Comparison of ENCODE assay signal across 23 cellular contexts in genomic region chr6:31886426-31887068, GRCh38. TPM values are rescaled to one million over a fixed set of nuclear protein-coding genes. Genes with fewer than 3 reads are reported as not detected.
DNase-seq lines count a peak whose midpoint lies in the region; ATAC-seq and TF ChIP-seq lines count a peak whose summit lies in the region.
"Had no signal": no experiment of that assay in that cellular context is flagged by ENCODE, and none has a peak within 500 bp of the region (broad histone marks: within the 10 kb centered on the region; RNA-seq: fewer than 3 reads in every experiment).

No MANE protein-coding gene starts in this region.

- no peaks in the 10 kb centered on the region for H3K4me1 Mint-ChIP-seq in stimulated activated naive CD8-positive, alpha-beta T cell treated with anti-CD3 and anti-CD28 coated beads, Interleukin-15, Interleukin-2, amounts not matched to agents 100 ng/mL and 50 ng/mL, for 24 hours (ENCODE audit: low read depth)
- H3K4me1 Mint-ChIP-seq in stimulated activated naive CD8-positive, alpha-beta T cell treated with anti-CD3 and anti-CD28 coated beads, Interleukin-15, amount 100 ng/mL, for 72 hours = no peaks in the 10 kb centered on the region
- peaks cover 5% of the 10 kb centered on the region for H3K4me1 Mint-ChIP-seq in activated T-helper 17 cell treated with anti-CD3 and anti-CD28 coated beads, Interleukin-2, amount 50 U/mL, for 72 hours
- H3K4me1 Mint-ChIP-seq in neural crest cell = peaks cover 6% of the 10 kb centered on the region
- peaks cover 2% of the 10 kb centered on the region for H3K4me1 Mint-ChIP-seq in CD14-positive monocyte
- H3K4me1 Mint-ChIP-seq: GM23338 had no signal

- H3K4me1 ChIP-seq in GM23248 (ENCODE audit: insufficient read depth) = no peaks in the 10 kb centered on the region
- H3K4me1 ChIP-seq: SJSA1 had no signal

- H3K27ac ChIP-seq in GM23248 = no peak overlapping the region
- H3K27ac ChIP-seq: SJSA1 had no signal

- no peaks in the 10 kb centered on the region for H3K9me3 ChIP-seq in GM23248 (ENCODE audit: low read depth)
- H3K9me3 ChIP-seq: BE2C, MG63, SJSA1 had no signal

- no peaks in the 10 kb centered on the region for H3K27me3 ChIP-seq in GM23248 (replicated peaks; ENCODE audit: insufficient read depth)
- H3K27me3 ChIP-seq: BE2C, MG63, SJSA1 had no signal

- H3K4me3 ChIP-seq in GM23248 = no peak overlapping the region
- H3K4me3 ChIP-seq: GM23338, MG63, SJSA1 had no signal

- peak overlapping the region; percentile 14 for H3K27ac Mint-ChIP-seq in stimulated activated naive CD8-positive, alpha-beta T cell treated with anti-CD3 and anti-CD28 coated beads, Interleukin-15, Interleukin-2, amounts not matched to agents 100 ng/mL and 50 ng/mL, for 24 hours
- H3K27ac Mint-ChIP-seq in stimulated activated naive CD8-positive, alpha-beta T cell treated with anti-CD3 and anti-CD28 coated beads, Interleukin-15, amount 100 ng/mL, for 72 hours = peak overlapping the region in 1 of 2 donors; percentile 44
- peak overlapping the region; percentile 51 for H3K27ac Mint-ChIP-seq in activated T-helper 17 cell treated with anti-CD3 and anti-CD28 coated beads, Interleukin-2, amount 50 U/mL, for 72 hours
- no peak overlapping the region for H3K27ac Mint-ChIP-seq in neural crest cell (ENCODE audit: unreplicated experiment)
- peak overlapping the region in 2 of 7 donors; percentile 4 to 33 for H3K27ac Mint-ChIP-seq in CD14-positive monocyte
- H3K27ac Mint-ChIP-seq: GM23338 had no signal

- TF ChIP-seq CTCF in neural crest cell (conservative IDR thresholded peaks at IDR 0.05) (no peak), CD14-positive monocyte (IDR thresholded peaks at IDR 0.05) (no peak)

- H3K4me3 Mint-ChIP-seq in stimulated activated naive CD8-positive, alpha-beta T cell treated with anti-CD3 and anti-CD28 coated beads, Interleukin-15, Interleukin-2, amounts not matched to agents 100 ng/mL and 50 ng/mL, for 24 hours = no peak overlapping the region
- no peak overlapping the region for H3K4me3 Mint-ChIP-seq in stimulated activated naive CD8-positive, alpha-beta T cell treated with anti-CD3 and anti-CD28 coated beads, Interleukin-15, amount 100 ng/mL, for 72 hours
- no peak overlapping the region for H3K4me3 Mint-ChIP-seq in activated T-helper 17 cell treated with anti-CD3 and anti-CD28 coated beads, Interleukin-2, amount 50 U/mL, for 72 hours
- peak overlapping the region; percentile 23 for H3K4me3 Mint-ChIP-seq in neural crest cell
- no peak overlapping the region for H3K4me3 Mint-ChIP-seq in CD14-positive monocyte
- H3K4me3 Mint-ChIP-seq: GM23338 had no signal

- no peaks in the 10 kb centered on the region for H3K9me3 Mint-ChIP-seq in stimulated activated naive CD8-positive, alpha-beta T cell treated with anti-CD3 and anti-CD28 coated beads, Interleukin-15, Interleukin-2, amounts not matched to agents 100 ng/mL and 50 ng/mL, for 24 hours
- no peaks in the 10 kb centered on the region for H3K9me3 Mint-ChIP-seq in stimulated activated naive CD8-positive, alpha-beta T cell treated with anti-CD3 and anti-CD28 coated beads, Interleukin-15, amount 100 ng/mL, for 72 hours
- no peaks in the 10 kb centered on the region for H3K9me3 Mint-ChIP-seq in activated T-helper 17 cell treated with anti-CD3 and anti-CD28 coated beads, Interleukin-2, amount 50 U/mL, for 72 hours
- no peaks in the 10 kb centered on the region for H3K9me3 Mint-ChIP-seq in neural crest cell
- peaks cover 0 to 1% (median 0%) of the 10 kb centered on the region in 7 donors for H3K9me3 Mint-ChIP-seq in CD14-positive monocyte
- H3K9me3 Mint-ChIP-seq: CD4-positive, CD25-positive, alpha-beta regulatory T cell; GM23338 had no signal

- H3K9me2 ChIP-seq in GM23248 (ENCODE audit: insufficient read depth) = no peaks in the 10 kb centered on the region

- H3K9ac ChIP-seq in GM23248 = no peak overlapping the region

- H4K20me1 ChIP-seq in GM23248 (ENCODE audit: insufficient read depth) = no peaks in the 10 kb centered on the region

- no peak for DNase-seq in stimulated activated naive CD8-positive, alpha-beta T cell treated with anti-CD3 and anti-CD28 coated beads, Interleukin-15, amount 100 ng/mL, for 72 hours
- no peak for DNase-seq in neural crest cell (ENCODE audit: low read depth, low spot score)
- no peak for DNase-seq in CD14-positive monocyte (ENCODE audit: low spot score)
- no peak for DNase-seq in NCI-H1694 (lab: John Stamatoyannopoulos, UW)
- DNase-seq in GM23248 = no peak
- DNase-seq: BE2C; CD4-positive, CD25-positive, alpha-beta regulatory T cell; DMS153; HCEC 1CT; MG63; NCI-H1417; NCI-H187; NCI-H2107; NCI-H446 treated with DMSO at 0.1 percent for 48 hours; NCI-H526 treated with DMSO at 0.1 percent for 48 hours; OCI-M1 had no signal

- in situ Hi-C loops in GM23248 (cut with MboI) = no loop called here

- ATAC-seq in stimulated activated naive CD8-positive, alpha-beta T cell treated with anti-CD3 and anti-CD28 coated beads, Interleukin-15, amount 100 ng/mL, for 72 hours = no peak
- no peak for ATAC-seq in activated T-helper 17 cell treated with anti-CD3 and anti-CD28 coated beads, Interleukin-2, amount 50 U/mL, for 72 hours (replicated peaks)
- ATAC-seq: GM23338, Right ventricle myocardium inferior had no signal

- no peaks in the 10 kb centered on the region for H3K79me2 ChIP-seq in GM23248 (ENCODE audit: insufficient read depth)

- H3F3A ChIP-seq in GM23248 (ENCODE audit: insufficient read depth) = no peaks in the 10 kb centered on the region

- intact Hi-C loops in CD14-positive monocyte (cut with micrococcal nuclease) = no loop called here

- H3K36me3 Mint-ChIP-seq in stimulated activated naive CD8-positive, alpha-beta T cell treated with anti-CD3 and anti-CD28 coated beads, Interleukin-15, Interleukin-2, amounts not matched to agents 100 ng/mL and 50 ng/mL, for 24 hours (ENCODE audit: low read depth) = peaks cover 60% of the 10 kb centered on the region
- H3K36me3 Mint-ChIP-seq in activated T-helper 17 cell treated with anti-CD3 and anti-CD28 coated beads, Interleukin-2, amount 50 U/mL, for 72 hours (ENCODE audit: low read depth) = peaks cover 78% of the 10 kb centered on the region
- H3K36me3 Mint-ChIP-seq in neural crest cell (ENCODE audit: low read depth) (peaks cover 22% of the 10 kb centered on the region), CD14-positive monocyte (peaks cover 74 to 90% of the 10 kb centered on the region in 2 donors)

- H2AFZ ChIP-seq in GM23248 = no peak overlapping the region
- H2AFZ ChIP-seq: GM23338 had no signal

- 92 to 93% methylated on average over 14 to 24 of the region's 24 CpGs for WGBS in GM23248 (ENCODE audit: low coverage in 1 of 2, low lambda C conversion rate in 2 of 2, missing lambda C conversion rate in 2 of 2), 2 experiments

- no peak overlapping the region for H3K4me2 ChIP-seq in GM23248 (ENCODE audit: unreplicated experiment)
- H3K4me2 ChIP-seq: GM23338 had no signal

- no peaks in the 10 kb centered on the region for H3K27me3 Mint-ChIP-seq in stimulated activated naive CD8-positive, alpha-beta T cell treated with anti-CD3 and anti-CD28 coated beads, Interleukin-15, Interleukin-2, amounts not matched to agents 100 ng/mL and 50 ng/mL, for 24 hours
- H3K27me3 Mint-ChIP-seq in stimulated activated naive CD8-positive, alpha-beta T cell treated with anti-CD3 and anti-CD28 coated beads, Interleukin-15, amount 100 ng/mL, for 72 hours = no peaks in the 10 kb centered on the region
- H3K27me3 Mint-ChIP-seq in activated T-helper 17 cell treated with anti-CD3 and anti-CD28 coated beads, Interleukin-2, amount 50 U/mL, for 72 hours = no peaks in the 10 kb centered on the region
- H3K27me3 Mint-ChIP-seq in neural crest cell (ENCODE audit: low read depth) (no peaks in the 10 kb centered on the region), CD14-positive monocyte (ENCODE audit: low read depth in 3 of 3) (no peaks in the 10 kb centered on the region)
- H3K27me3 Mint-ChIP-seq: CD4-positive, CD25-positive, alpha-beta regulatory T cell had no signal

- peaks cover 6% of the 10 kb centered on the region; the same call in 1 of the 2 replicates for H3K36me3 ChIP-seq in GM23248 (ENCODE audit: low read depth)

RNA-seq across cellular contexts. Expression of gene SLC44A4, which starts 7.8 kb away (rescaled TPM):
- total RNA-seq in activated T-helper 17 cell treated with anti-CD3 and anti-CD28 coated beads, Interleukin-2, amount 50 U/mL, for 72 hours = under 1 TPM in 1 of 2 donors, not detected in 1; 0.39 TPM
- total RNA-seq in neural crest cell = 0.32 and 0.84 TPM in 2 replicates
- polyA plus RNA-seq in CD14-positive monocyte (under 1 TPM in 1 of 2 donors, not detected in 1; 0.09 TPM), GM23248 (2016; fragmentation: Nextera tagmentation; extraction: Ambion mirVana) (not detected in 2 replicates)
- total RNA-seq in GM23248 (2014; rRNA removed; shearing (Covaris generic)) = not detected in 2 replicates
- total RNA-seq: A673, LHCN-M2, Right ventricle myocardium inferior, SJSA1 had no signal
- polyA plus RNA-seq: CD4-positive, CD25-positive, alpha-beta regulatory T cell had no signal

RNA-seq across cellular contexts. Expression of gene EHMT2, which starts 11.0 kb away (rescaled TPM):
- 10 to 100 TPM; 41.2 to 55.3 TPM for total RNA-seq in activated T-helper 17 cell treated with anti-CD3 and anti-CD28 coated beads, Interleukin-2, amount 50 U/mL, for 72 hours
- total RNA-seq in neural crest cell = 202 and 205 TPM in 2 replicates
- polyA plus RNA-seq in CD14-positive monocyte (10 to 100 TPM in 1 of 2 donors, 1 to 10 TPM in 1; 9.9 to 16.0 TPM), GM23248 (2016; fragmentation: Nextera tagmentation; extraction: Ambion mirVana) (26.5 and 27.5 TPM in 2 replicates)
- 40.2 and 41.5 TPM in 2 replicates for total RNA-seq in GM23248 (2014; rRNA removed; shearing (Covaris generic))

RNA-seq across cellular contexts. Expression of gene ZBTB12, which starts 15.3 kb away (rescaled TPM):
- total RNA-seq in activated T-helper 17 cell treated with anti-CD3 and anti-CD28 coated beads, Interleukin-2, amount 50 U/mL, for 72 hours = 1 to 10 TPM; 1.6 to 3.0 TPM
- total RNA-seq in neural crest cell = 60.8 and 61.1 TPM in 2 replicates
- polyA plus RNA-seq in CD14-positive monocyte (not detected), GM23248 (2016; fragmentation: Nextera tagmentation; extraction: Ambion mirVana) (not detected in 2 replicates)
- 2.0 and 6.1 TPM in 2 replicates for total RNA-seq in GM23248 (2014; rRNA removed; shearing (Covaris generic))
- polyA plus RNA-seq: CD4-positive, CD25-positive, alpha-beta regulatory T cell had no signal

RNA-seq across cellular contexts. Expression of gene NEU1, which starts 23.9 kb away (rescaled TPM):
- 10 to 100 TPM; 19.3 to 22.3 TPM for total RNA-seq in activated T-helper 17 cell treated with anti-CD3 and anti-CD28 coated beads, Interleukin-2, amount 50 U/mL, for 72 hours
- total RNA-seq in neural crest cell = 46.3 and 49.9 TPM in 2 replicates
- polyA plus RNA-seq in CD14-positive monocyte = 10 to 100 TPM; 81.8 to 89.5 TPM
- total RNA-seq in GM23248 (2014; rRNA removed; shearing (Covaris generic)) = 38.3 and 40.2 TPM in 2 replicates
- polyA plus RNA-seq in GM23248 (2016; fragmentation: Nextera tagmentation; extraction: Ambion mirVana) = 27.8 TPM in 2 replicates

RNA-seq across cellular contexts. Expression of gene C2, which starts 41.0 kb away (rescaled TPM):
- total RNA-seq in activated T-helper 17 cell treated with anti-CD3 and anti-CD28 coated beads, Interleukin-2, amount 50 U/mL, for 72 hours = 1 to 10 TPM in 1 of 2 donors, under 1 TPM in 1; 0.58 to 4.7 TPM
- total RNA-seq in neural crest cell = 0.35 and 1.2 TPM in 2 replicates
- 1 to 10 TPM; 5.4 to 6.5 TPM for polyA plus RNA-seq in CD14-positive monocyte
- 1.3 and 2.1 TPM in 2 replicates for total RNA-seq in GM23248 (2014; rRNA removed; shearing (Covaris generic))
- polyA plus RNA-seq in GM23248 (2016; fragmentation: Nextera tagmentation; extraction: Ambion mirVana) = 1.4 and 2.3 TPM in 2 replicates
